Comparison of ENCODE assay signal across 27 cellular contexts in genomic region chr3:27138005-27138404, GRCh38.
"Had no signal": no experiment of that assay in that cellular context is flagged by ENCODE, and none has a peak within 500 bp of the region (broad histone marks: within the 10 kb centered on the region; RNA-seq: fewer than 3 reads in every experiment).

No MANE protein-coding gene starts in this region.

- H3K9me3 ChIP-seq: breast epithelium, ovary, transverse colon, uterus had no signal

- H3K27me3 Mint-ChIP-seq: activated CD8-positive, alpha-beta memory T cell treated with anti-CD3 and anti-CD28 coated beads, Interleukin-2, amount 10 ng/mL, durations not matched to agents 7 days and 5 days; activated naive CD8-positive, alpha-beta T cell treated with anti-CD3 and anti-CD28 coated beads, Interleukin-2, amount 50 U/mL, for 24 hours; progenitor cell of endocrine pancreas; T-helper 17 cell had no signal

- H3K36me3 ChIP-seq: breast epithelium, esophagus muscularis mucosa, heart right ventricle, ovary, transverse colon, uterus had no signal

- H3K27ac ChIP-seq: breast epithelium, esophagus muscularis mucosa, foreskin keratinocyte, ovary, transverse colon, uterus had no signal

- H3K4me3 Mint-ChIP-seq: activated CD8-positive, alpha-beta memory T cell treated with anti-CD3 and anti-CD28 coated beads, Interleukin-2, amount 10 ng/mL, durations not matched to agents 7 days and 5 days; activated CD8-positive, alpha-beta T cell treated with anti-CD3 and anti-CD28 coated beads, Interleukin-2, amount 10 ng/mL, durations not matched to agents 7 days and 5 days; activated naive CD4-positive, alpha-beta T cell treated with anti-CD3 and anti-CD28 coated beads, Interleukin-2, amount 50 U/mL, for 24 hours; activated naive CD8-positive, alpha-beta T cell treated with anti-CD3 and anti-CD28 coated beads, Interleukin-2, amount 50 U/mL, for 24 hours; central memory CD8-positive, alpha-beta T cell; dendritic cell treated with granulocyte-macrophage colony-stimulating factor and Interleukin-4, amounts not matched to agents 40 ng/mL and 50 ng/mL, for 4 days; mesothelial cell of epicardium; nephron progenitor cell; stimulated activated naive B cell treated with anti-CD40 and anti-IgM and Interleukin-4, amounts not matched to agents 10 μg/mL and 1 μg/mL and 100 μg/mL, for 72 hours; T-helper 17 cell had no signal

- H3K4me3 ChIP-seq: breast epithelium, esophagus muscularis mucosa, heart right ventricle, ovary, smooth muscle cell, transverse colon, uterus had no signal

- H3K4me1 Mint-ChIP-seq: activated CD8-positive, alpha-beta memory T cell treated with anti-CD3 and anti-CD28 coated beads, Interleukin-2, amount 10 ng/mL, durations not matched to agents 7 days and 5 days; activated naive CD4-positive, alpha-beta T cell treated with anti-CD3 and anti-CD28 coated beads, Interleukin-2, amount 50 U/mL, for 24 hours; activated naive CD8-positive, alpha-beta T cell treated with anti-CD3 and anti-CD28 coated beads, Interleukin-2, amount 50 U/mL, for 24 hours; central memory CD8-positive, alpha-beta T cell; mesothelial cell of epicardium; naive B cell; nephron progenitor cell; stimulated activated naive B cell treated with anti-CD40 and anti-IgM and Interleukin-4, amounts not matched to agents 10 μg/mL and 1 μg/mL and 100 μg/mL, for 72 hours had no signal

- H3K27me3 ChIP-seq: breast epithelium, esophagus muscularis mucosa, foreskin keratinocyte, heart right ventricle, ovary, transverse colon, uterus had no signal

- H3K27ac Mint-ChIP-seq: activated CD8-positive, alpha-beta memory T cell treated with anti-CD3 and anti-CD28 coated beads, Interleukin-2, amount 10 ng/mL, durations not matched to agents 7 days and 5 days; activated CD8-positive, alpha-beta T cell treated with anti-CD3 and anti-CD28 coated beads, Interleukin-2, amount 10 ng/mL, durations not matched to agents 7 days and 5 days; activated naive CD4-positive, alpha-beta T cell treated with anti-CD3 and anti-CD28 coated beads, Interleukin-2, amount 50 U/mL, for 24 hours; activated naive CD8-positive, alpha-beta T cell treated with anti-CD3 and anti-CD28 coated beads, Interleukin-2, amount 50 U/mL, for 24 hours; activated T-helper 2 cell treated with anti-CD3 and anti-CD28 coated beads, Interferon-gamma antibody, Interleukin-2, Interleukin-4, amounts not matched to agents 10 μg/mL and 5 μg/mL and 100 μg/mL, durations not matched to agents 14 hours and 24 hours and 36 hours; dendritic cell treated with granulocyte-macrophage colony-stimulating factor and Interleukin-4, amounts not matched to agents 40 ng/mL and 50 ng/mL, for 4 days; mesothelial cell of epicardium; naive B cell; nephron progenitor cell; progenitor cell of endocrine pancreas; stimulated activated naive B cell treated with anti-CD40 and anti-IgM and Interleukin-4, amounts not matched to agents 10 μg/mL and 1 μg/mL and 100 μg/mL, for 72 hours; T-helper 17 cell had no signal

- H3K9me3 Mint-ChIP-seq: activated naive CD4-positive, alpha-beta T cell treated with anti-CD3 and anti-CD28 coated beads, Interleukin-2, amount 50 U/mL, for 24 hours; activated T-helper 2 cell treated with anti-CD3 and anti-CD28 coated beads, Interferon-gamma antibody, Interleukin-2, Interleukin-4, amounts not matched to agents 10 μg/mL and 5 μg/mL and 100 μg/mL, durations not matched to agents 14 hours and 24 hours and 36 hours; central memory CD8-positive, alpha-beta T cell; dendritic cell treated with granulocyte-macrophage colony-stimulating factor and Interleukin-4, amounts not matched to agents 40 ng/mL and 50 ng/mL, for 4 days had no signal

- H3K4me1 ChIP-seq: breast epithelium, foreskin keratinocyte, uterus had no signal

- DNase-seq: activated CD4-positive, alpha-beta T cell treated with anti-CD3 and anti-CD28 coated beads, Interleukin-2, amount 50 U/mL, for 1 hour; activated CD8-positive, alpha-beta memory T cell treated with anti-CD3 and anti-CD28 coated beads, Interleukin-2, amount 10 ng/mL, durations not matched to agents 7 days and 5 days; activated CD8-positive, alpha-beta T cell treated with anti-CD3 and anti-CD28 coated beads, Interleukin-2, amount 10 ng/mL, durations not matched to agents 7 days and 5 days; activated naive CD8-positive, alpha-beta T cell treated with anti-CD3 and anti-CD28 coated beads, Interleukin-2, amount 50 U/mL, for 24 hours; activated T-cell treated with anti-CD3 and anti-CD28 coated beads, Interleukin-2, amount 50 U/mL, for 48 hours; foreskin keratinocyte; naive B cell; nephron progenitor cell; ovary; stimulated activated CD4-positive, alpha-beta T cell treated with anti-CD3 and anti-CD28 coated beads, Interleukin-1b, Interleukin-23, amount 100 ng/mL, for 48 hours; stimulated activated CD4-positive, alpha-beta T cell treated with anti-CD3 and anti-CD28 coated beads, Interleukin-4, amount 100 ng/mL, for 4 hours; stimulated activated CD8-positive, alpha-beta memory T cell treated with anti-CD3 and anti-CD28 coated beads, Interleukin-4, amount 100 ng/mL, for 48 hours; stimulated activated naive B cell treated with anti-CD40 and anti-IgM and Interleukin-4, amounts not matched to agents 10 μg/mL and 1 μg/mL and 100 μg/mL, for 72 hours; T-helper 17 cell; T1000; transverse colon; uterus had no signal

- H3K4me2 ChIP-seq: smooth muscle cell had no signal

- H3K36me3 Mint-ChIP-seq: activated CD8-positive, alpha-beta memory T cell treated with anti-CD3 and anti-CD28 coated beads, Interleukin-2, amount 10 ng/mL, durations not matched to agents 7 days and 5 days; activated naive CD4-positive, alpha-beta T cell treated with anti-CD3 and anti-CD28 coated beads, Interleukin-2, amount 50 U/mL, for 24 hours; mesothelial cell of epicardium; stimulated activated naive B cell treated with anti-CD40 and anti-IgM and Interleukin-4, amounts not matched to agents 10 μg/mL and 1 μg/mL and 100 μg/mL, for 72 hours had no signal

- ATAC-seq: activated CD8-positive, alpha-beta memory T cell treated with anti-CD3 and anti-CD28 coated beads, Interleukin-2, amount 10 ng/mL, durations not matched to agents 7 days and 5 days; activated CD8-positive, alpha-beta T cell treated with anti-CD3 and anti-CD28 coated beads, Interleukin-2, amount 10 ng/mL, durations not matched to agents 7 days and 5 days; activated naive CD8-positive, alpha-beta T cell treated with anti-CD3 and anti-CD28 coated beads, Interleukin-2, amount 50 U/mL, for 24 hours; foreskin keratinocyte; stimulated activated naive B cell treated with anti-CD40 and anti-IgM and Interleukin-4, amounts not matched to agents 10 μg/mL and 1 μg/mL and 100 μg/mL, for 72 hours; T-helper 17 cell had no signal
